3 cellular contexts compared by ENCODE assay signal in genomic region chrY:8466813-8467212, GRCh38.
"Had no signal": no experiment of that assay in that cellular context is flagged by ENCODE, and none has a peak within 500 bp of the region (broad histone marks: within the 10 kb centered on the region; RNA-seq: fewer than 3 reads in every experiment).

No MANE protein-coding gene starts in this region.

- DNase-seq: GDM1, GF-D8 had no signal

- ATAC-seq: GM12878 had no signal
